ENCODE assay signal across 8 cellular contexts in genomic region chr2:239268082-239268481, GRCh38.
A peak's percentile ranks its signal among the peaks of the same experiment; 100 is the strongest.
DNase-seq lines count a peak whose midpoint lies in the region; ATAC-seq, FAIRE-seq and TF ChIP-seq lines count a peak whose summit lies in the region.

No MANE protein-coding gene starts in this region.

- no peak overlapping the region for H3K4me3 ChIP-seq in mucosa of descending colon

- H3K36me3 Mint-ChIP-seq in type B pancreatic cell: no peaks in the 10 kb centered on the region

- no peak overlapping the region for H3K4me3 Mint-ChIP-seq in type B pancreatic cell

- no peak for TF ChIP-seq CTCF in mucosa of descending colon (IDR thresholded peaks at IDR 0.05)
- TF ChIP-seq CTCF in type B pancreatic cell (conservative IDR thresholded peaks at IDR 0.05): no peak

- H3K36me3 ChIP-seq in mucosa of descending colon (ENCODE audit: low read depth): no peaks in the 10 kb centered on the region

- H3K4me1 Mint-ChIP-seq in type B pancreatic cell (ENCODE audit: unreplicated experiment): peaks cover 69% of the 10 kb centered on the region

- no peaks in the 10 kb centered on the region for H3K27me3 Mint-ChIP-seq in type B pancreatic cell

- no peaks in the 10 kb centered on the region for H3K9me3 ChIP-seq in mucosa of descending colon

- intact Hi-C loops in mucosa of descending colon (cut with DNase I, micrococcal nuclease): no loop called here

- H3K9me3 Mint-ChIP-seq in type B pancreatic cell: no peaks in the 10 kb centered on the region

- peak overlapping the region; percentile 46 for H3K27ac Mint-ChIP-seq in type B pancreatic cell

- FAIRE-seq in colon (lab: Jason Lieb, UNC): peak; percentile 43

- DNase-seq in activated T-cell treated with anti-CD3 and anti-CD28 coated beads, Interleukin-2, amount 50 U/mL, for 1 hour: peak; percentile 17
- DNase-seq in activated T-cell treated with anti-CD3 and anti-CD28 coated beads for 4 hours (no peak), mucosa of descending colon (peak; percentile 78 to 90 (median 82)), type B pancreatic cell (ENCODE audit: extremely low spot score, unreplicated experiment) (no peak), NOMO-1 treated with dmso at 0.1 percent for 144 hours (lab: John Stamatoyannopoulos, UW; ENCODE audit: unreplicated experiment) (no peak)

- peaks cover 48% of the 10 kb centered on the region for H3K4me1 ChIP-seq in mucosa of descending colon (ENCODE audit: low read depth)

- peak; percentile 70 for ATAC-seq in mucosa of descending colon
- no peak for ATAC-seq in GM21528 (IDR thresholded peaks at IDR 0.05; ENCODE audit: low FRiP score, unreplicated experiment)
- ATAC-seq in HG03469 (IDR thresholded peaks at IDR 0.05; ENCODE audit: unreplicated experiment): no peak

Comparison
In these comparisons a context has a peak if more than half of its experiments do, and no peak if none do; other contexts are left out.
1. DNase-seq: peak in activated T-cell treated with anti-CD3 and anti-CD28 coated beads, Interleukin-2, amount 50 U/mL, for 1 hour (single experiment) and mucosa of descending colon (3 of 3); none in activated T-cell treated with anti-CD3 and anti-CD28 coated beads for 4 hours (single experiment), type B pancreatic cell (single experiment) and NOMO-1 treated with dmso at 0.1 percent for 144 hours (single experiment).